In the genomic region with DNA sequence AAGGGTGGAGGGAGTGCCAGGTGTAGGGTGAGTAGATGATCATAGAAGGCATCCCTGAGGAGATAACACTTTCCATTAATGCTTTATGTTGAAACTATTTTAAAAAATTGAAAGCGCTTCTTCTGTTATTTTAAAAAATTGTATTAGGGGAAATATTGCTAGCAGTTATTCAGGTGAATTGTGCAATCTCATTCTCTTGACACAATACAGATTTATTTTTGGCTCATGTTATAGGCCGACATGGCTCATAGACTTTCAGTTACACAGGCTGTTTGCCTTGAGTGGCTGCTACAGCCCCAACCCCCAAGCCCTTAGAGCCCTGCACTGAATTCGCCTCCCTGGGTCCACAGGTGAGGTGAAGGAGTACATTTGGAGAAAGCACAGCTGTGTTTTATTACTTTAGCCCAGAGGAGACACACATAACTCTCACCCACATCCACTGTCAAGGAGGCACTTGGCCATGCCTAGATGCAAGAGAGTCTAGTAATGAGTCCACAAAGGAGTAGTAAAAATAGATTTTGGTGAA, we compare ENCODE assay signal across 17 cellular contexts.
"Had no signal": no experiment of that assay in that cellular context is flagged by ENCODE, and none has a peak within 500 bp of the region (broad histone marks: within the 10 kb centered on the region; RNA-seq: fewer than 3 reads in every experiment).

No MANE protein-coding gene starts in this region.

- H3K27ac Mint-ChIP-seq: activated CD4-positive, alpha-beta memory T cell treated with anti-CD3 and anti-CD28 coated beads, Interleukin-2, amount 10 ng/mL, durations not matched to agents 7 days and 5 days; activated CD8-positive, alpha-beta memory T cell treated with anti-CD3 and anti-CD28 coated beads, Interleukin-2, amount 10 ng/mL, durations not matched to agents 7 days and 5 days; activated naive CD4-positive, alpha-beta T cell treated with anti-CD3 and anti-CD28 coated beads for 36 hours; brain; effector memory CD8-positive, alpha-beta T cell; natural killer cell; stimulated activated naive B cell treated with anti-CD40 and anti-IgM and Interleukin-4, amounts not matched to agents 10 μg/mL and 1 μg/mL and 100 μg/mL, for 72 hours had no signal

- H3K4me1 Mint-ChIP-seq: activated CD4-positive, alpha-beta memory T cell treated with anti-CD3 and anti-CD28 coated beads, Interleukin-2, amount 10 ng/mL, durations not matched to agents 7 days and 5 days; activated CD8-positive, alpha-beta memory T cell treated with anti-CD3 and anti-CD28 coated beads, Interleukin-2, amount 10 ng/mL, durations not matched to agents 7 days and 5 days; natural killer cell; stimulated activated naive B cell treated with anti-CD40 and anti-IgM and Interleukin-4, amounts not matched to agents 10 μg/mL and 1 μg/mL and 100 μg/mL, for 72 hours had no signal

- H3K9me3 ChIP-seq: esophagus squamous epithelium, lower lobe of right lung had no signal

- H3K9me3 Mint-ChIP-seq: activated CD4-positive, alpha-beta memory T cell treated with anti-CD3 and anti-CD28 coated beads, Interleukin-2, amount 10 ng/mL, durations not matched to agents 7 days and 5 days; activated naive CD4-positive, alpha-beta T cell treated with anti-CD3 and anti-CD28 coated beads for 36 hours; stimulated activated naive B cell treated with anti-CD40 and anti-IgM and Interleukin-4, amounts not matched to agents 10 μg/mL and 1 μg/mL and 100 μg/mL, for 72 hours had no signal

- DNase-seq: activated CD4-positive, alpha-beta memory T cell treated with anti-CD3 and anti-CD28 coated beads, Interleukin-2, amount 10 ng/mL, durations not matched to agents 7 days and 5 days; activated CD4-positive, alpha-beta T cell treated with anti-CD3 and anti-CD28 coated beads for 48 hours; activated CD4-positive, CD25-positive, alpha-beta regulatory T cell; activated CD8-positive, alpha-beta memory T cell treated with anti-CD3 and anti-CD28 coated beads, Interleukin-2, amount 10 ng/mL, durations not matched to agents 7 days and 5 days; activated naive CD4-positive, alpha-beta T cell treated with anti-CD3 and anti-CD28 coated beads for 36 hours; activated T-cell treated with anti-CD3 and anti-CD28 coated beads, Interleukin-2, amount 50 U/mL, for 1 hour; anterior cingulate cortex; caudate nucleus; effector memory CD8-positive, alpha-beta T cell; esophagus squamous epithelium; lower lobe of right lung; natural killer cell; retina; stimulated activated naive B cell treated with anti-CD40 and anti-IgM and Interleukin-4, amounts not matched to agents 10 μg/mL and 1 μg/mL and 100 μg/mL, for 72 hours; T1000 had no signal

- H3K9ac ChIP-seq: parathyroid adenoma had no signal

- H3K36me3 ChIP-seq: esophagus squamous epithelium, lower lobe of right lung had no signal

- H3K4me3 Mint-ChIP-seq: activated CD4-positive, alpha-beta memory T cell treated with anti-CD3 and anti-CD28 coated beads, Interleukin-2, amount 10 ng/mL, durations not matched to agents 7 days and 5 days; activated CD8-positive, alpha-beta memory T cell treated with anti-CD3 and anti-CD28 coated beads, Interleukin-2, amount 10 ng/mL, durations not matched to agents 7 days and 5 days; activated naive CD4-positive, alpha-beta T cell treated with anti-CD3 and anti-CD28 coated beads for 36 hours; brain; effector memory CD8-positive, alpha-beta T cell; natural killer cell; stimulated activated naive B cell treated with anti-CD40 and anti-IgM and Interleukin-4, amounts not matched to agents 10 μg/mL and 1 μg/mL and 100 μg/mL, for 72 hours had no signal

- H3K4me3 ChIP-seq: esophagus squamous epithelium, lower lobe of right lung had no signal

- H3K27me3 Mint-ChIP-seq: activated CD4-positive, alpha-beta memory T cell treated with anti-CD3 and anti-CD28 coated beads, Interleukin-2, amount 10 ng/mL, durations not matched to agents 7 days and 5 days; activated CD8-positive, alpha-beta memory T cell treated with anti-CD3 and anti-CD28 coated beads, Interleukin-2, amount 10 ng/mL, durations not matched to agents 7 days and 5 days; effector memory CD8-positive, alpha-beta T cell; stimulated activated naive B cell treated with anti-CD40 and anti-IgM and Interleukin-4, amounts not matched to agents 10 μg/mL and 1 μg/mL and 100 μg/mL, for 72 hours had no signal

- H3K27ac ChIP-seq: esophagus squamous epithelium, lower lobe of right lung, parathyroid adenoma had no signal

- H3K36me3 Mint-ChIP-seq: activated CD8-positive, alpha-beta memory T cell treated with anti-CD3 and anti-CD28 coated beads, Interleukin-2, amount 10 ng/mL, durations not matched to agents 7 days and 5 days; brain; natural killer cell; stimulated activated naive B cell treated with anti-CD40 and anti-IgM and Interleukin-4, amounts not matched to agents 10 μg/mL and 1 μg/mL and 100 μg/mL, for 72 hours had no signal

- ATAC-seq: activated CD8-positive, alpha-beta memory T cell treated with anti-CD3 and anti-CD28 coated beads, Interleukin-2, amount 10 ng/mL, durations not matched to agents 7 days and 5 days; effector memory CD8-positive, alpha-beta T cell; lower lobe of right lung; natural killer cell; stimulated activated naive B cell treated with anti-CD40 and anti-IgM and Interleukin-4, amounts not matched to agents 10 μg/mL and 1 μg/mL and 100 μg/mL, for 72 hours had no signal
